6 cellular contexts compared by ENCODE assay signal in the genomic region with DNA sequence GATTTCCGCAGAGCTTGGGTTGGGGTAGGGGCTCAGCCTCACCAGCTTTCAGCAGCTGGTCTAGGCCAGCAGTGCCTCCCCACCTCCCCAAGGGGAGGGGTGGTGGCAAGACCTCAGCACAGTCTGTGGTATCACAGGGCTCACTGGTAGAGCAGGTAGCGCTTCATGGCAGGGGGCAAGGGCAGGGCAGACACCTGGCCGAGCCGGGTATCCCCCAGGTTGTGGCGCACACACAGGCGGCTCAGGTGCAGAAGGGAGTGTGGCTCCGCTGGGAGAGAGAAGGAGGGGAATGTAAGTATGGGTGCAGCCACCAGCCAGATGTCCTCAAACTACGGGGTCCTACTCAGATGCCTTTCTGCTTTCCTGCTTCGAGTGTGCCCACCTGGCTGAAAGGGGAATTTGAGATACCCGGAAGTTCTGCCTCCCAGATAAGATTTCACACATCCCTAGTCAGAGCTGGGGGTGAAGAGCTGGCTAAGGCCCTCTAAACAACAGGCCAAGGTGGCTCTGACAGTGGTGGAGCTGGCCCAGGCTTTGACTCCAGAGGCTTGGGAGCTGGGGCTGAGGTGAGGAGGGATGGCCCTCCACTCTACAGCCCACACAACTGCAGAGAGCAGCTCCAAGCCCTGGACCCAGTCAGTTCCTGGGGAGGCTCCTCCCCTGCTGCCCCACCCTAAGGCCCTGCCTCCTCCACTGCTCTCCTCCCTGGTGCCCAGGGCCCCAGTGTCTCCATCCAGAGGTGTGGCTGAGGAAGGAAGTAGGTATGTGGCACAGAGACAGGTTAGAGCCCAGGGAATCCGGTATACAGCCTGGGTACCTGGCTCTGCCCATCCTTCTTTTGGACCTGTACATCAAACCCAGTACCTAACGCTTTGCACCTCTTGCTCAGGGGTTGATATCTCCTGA. TPM values are rescaled to one million over a fixed set of nuclear protein-coding genes. Genes with fewer than 3 reads are reported as not detected.
DNase-seq lines count a peak whose midpoint lies in the region; ATAC-seq and TF ChIP-seq lines count a peak whose summit lies in the region.

No MANE protein-coding gene starts in this region.

- no peak for ATAC-seq in IMR-90 (ENCODE audit: low read depth)
- peak; percentile 16 for ATAC-seq in activated naive CD8-positive, alpha-beta T cell treated with anti-CD3 and anti-CD28 coated beads, Interleukin-2, amount 10 ng/mL, durations not matched to agents 7 days and 5 days (ENCODE audit: low read depth)

- H3K36me3 Mint-ChIP-seq in activated naive CD8-positive, alpha-beta T cell treated with anti-CD3 and anti-CD28 coated beads, Interleukin-2, amount 10 ng/mL, durations not matched to agents 7 days and 5 days = peaks cover 35% of the 10 kb centered on the region

- H3K27ac ChIP-seq in IMR-90 (ENCODE audit: insufficient read depth, low read length) (no peak overlapping the region), muscle layer of colon (ENCODE audit: low read depth, low read length) (peak overlapping the region; percentile 48)

- H3K56ac ChIP-seq in IMR-90 (ENCODE audit: extremely low read depth, insufficient read depth, low read length) = no peak overlapping the region

- TF ChIP-seq CTCF in AG10803 (conservative IDR thresholded peaks at IDR 0.05; ENCODE audit: low read length) (no peak), IMR-90 (conservative IDR thresholded peaks at IDR 0.05; ENCODE audit: low read depth, low read length) (no peak)

- peak overlapping the region; percentile 93 for H3K27ac Mint-ChIP-seq in activated naive CD8-positive, alpha-beta T cell treated with anti-CD3 and anti-CD28 coated beads, Interleukin-2, amount 10 ng/mL, durations not matched to agents 7 days and 5 days

- no TSS peak for BruUV-seq in IMR-90 (replicated peaks; lab: Mats Ljungman, UMichigan)

- CTCF ChIA-PET in IMR-90 (lab: Yijun Ruan, JAX) = interaction anchor here (1.4 to 3.0 kb wide), 3 partner anchors 10 to 20 kb away, joined by 5 to 17 read pairs (median 8); no protein-coding TSS in a partner anchor

- no peaks in the 10 kb centered on the region for H3K9me3 ChIP-seq in IMR-90 (ENCODE audit: control insufficient read depth, insufficient read depth, low read length)
- no peaks in the 10 kb centered on the region for H3K9me3 ChIP-seq in muscle layer of colon (ENCODE audit: low read length)

- H3K4me3 ChIP-seq in AG10803 (ENCODE audit: low read length) = peak overlapping the region; percentile 83
- H3K4me3 ChIP-seq in IMR-90 (ENCODE audit: insufficient read depth, low read depth, low read length) = no peak overlapping the region
- H3K4me3 ChIP-seq in muscle layer of colon (ENCODE audit: low read depth in 1 of 2, low read length in 2 of 2) = peak overlapping the region in 1 of 2 donors; percentile 98

- no peak overlapping the region for H2BK5ac ChIP-seq in IMR-90 (ENCODE audit: low read depth, low read length, poor library complexity, severe bottlenecking)

- H3K18ac ChIP-seq in IMR-90 (ENCODE audit: low read depth, low read length) = no peak overlapping the region

- WGBS in IMR-90 (ENCODE audit: extremely low coverage in 2 of 2, insufficient read length in 1 of 2), 2 experiments = 100% methylated on average over 1 of the region's 12 CpGs; no CpG with 5 or more reads in 1 of the 2 experiments

- intact Hi-C loops in IMR-90 (cut with micrococcal nuclease) = loop anchor here (5.0 kb wide), 1 partner anchor 241 kb away; no protein-coding TSS in a partner anchor

- no peak overlapping the region for H2BK120ac ChIP-seq in IMR-90 (ENCODE audit: low read depth, low read length)

- peaks cover 48% of the 10 kb centered on the region for H3K4me1 Mint-ChIP-seq in activated naive CD8-positive, alpha-beta T cell treated with anti-CD3 and anti-CD28 coated beads, Interleukin-2, amount 10 ng/mL, durations not matched to agents 7 days and 5 days

- no peak overlapping the region for H4K5ac ChIP-seq in IMR-90 (ENCODE audit: low read depth, low read length)

- H3K9ac ChIP-seq in IMR-90 (ENCODE audit: low read depth, low read length) (peak overlapping the region; percentile 19; the same call in 1 of the 2 replicates), muscle layer of colon (ENCODE audit: low read length) (peak overlapping the region; percentile 66)

- peak overlapping the region; percentile 11; the same call in 1 of the 2 replicates for H3K4ac ChIP-seq in IMR-90 (ENCODE audit: low read depth, low read length)

- H3K4me1 ChIP-seq in IMR-90 (ENCODE audit: control insufficient read depth, insufficient read depth, low read length) (peaks cover 19% of the 10 kb centered on the region), muscle layer of colon (ENCODE audit: insufficient read depth, low read length) (peaks cover 36% of the 10 kb centered on the region)

- H2AFZ ChIP-seq in IMR-90 (replicated peaks; ENCODE audit: low read length, poor library complexity) = peak overlapping the region; percentile 1

- DNase-seq in AG10803 (ENCODE audit: low read depth) (peak; percentile 24), IMR-90 (no peak), SHP77 treated with DMSO at 0.1 percent for 48 hours (lab: John Stamatoyannopoulos, UW) (no peak), retina (no peak)
- peak; percentile 56 for DNase-seq in activated naive CD8-positive, alpha-beta T cell treated with anti-CD3 and anti-CD28 coated beads, Interleukin-2, amount 10 ng/mL, durations not matched to agents 7 days and 5 days

- H3K79me1 ChIP-seq in IMR-90 (ENCODE audit: low read depth in 1 of 2, low read length in 2 of 2) = peaks cover 32 to 69% of the 10 kb centered on the region in 2 experiments

- no peaks in the 10 kb centered on the region for H3K27me3 Mint-ChIP-seq in activated naive CD8-positive, alpha-beta T cell treated with anti-CD3 and anti-CD28 coated beads, Interleukin-2, amount 10 ng/mL, durations not matched to agents 7 days and 5 days

- TF ChIP-seq RAD21 in IMR-90 (IDR thresholded peaks at IDR 0.05; ENCODE audit: low read length) = no peak

- in situ Hi-C loops in IMR-90 (cut with MboI; ENCODE audit: low sequenced_read_pairs) = no loop called here

- H3K27me3 ChIP-seq in IMR-90 (ENCODE audit: control insufficient read depth, insufficient read depth, low read length) (no peaks in the 10 kb centered on the region), muscle layer of colon (ENCODE audit: control insufficient read depth in 1 of 2, insufficient read depth in 2 of 2, low read length in 2 of 2) (no peaks in the 10 kb centered on the region)

- no peaks in the 10 kb centered on the region for H3K9me3 Mint-ChIP-seq in activated naive CD8-positive, alpha-beta T cell treated with anti-CD3 and anti-CD28 coated beads, Interleukin-2, amount 10 ng/mL, durations not matched to agents 7 days and 5 days

- H3K14ac ChIP-seq in IMR-90 (replicated peaks; ENCODE audit: low read depth, low read length) = peak overlapping the region; percentile 38; the same call in 1 of the 2 replicates

- peak overlapping the region; percentile 88 for H3K4me2 ChIP-seq in IMR-90 (ENCODE audit: low read depth, low read length)

- peak overlapping the region; percentile 94 for H3K4me3 Mint-ChIP-seq in activated naive CD8-positive, alpha-beta T cell treated with anti-CD3 and anti-CD28 coated beads, Interleukin-2, amount 10 ng/mL, durations not matched to agents 7 days and 5 days

- peak overlapping the region; percentile 81 for H2AK9ac ChIP-seq in IMR-90 (replicated peaks; ENCODE audit: low read depth, low read length, poor library complexity)

- dilution Hi-C loops in IMR-90 (cut with HindIII; ENCODE audit: low sequenced_read_pairs, unreplicated experiment) = no loop called here

- H4K91ac ChIP-seq in IMR-90 (ENCODE audit: insufficient read depth, low read depth, low read length) = no peak overlapping the region

- H2BK15ac ChIP-seq in IMR-90 (ENCODE audit: low read depth, low read length) = no peak overlapping the region

- H4K20me1 ChIP-seq in IMR-90 (ENCODE audit: insufficient read depth, low read length) = peaks cover 51% of the 10 kb centered on the region

- 0 out of 4 replicates have a peak overlapping the region, but pooled peaks have one; percentile 0 to 30 for H4K8ac ChIP-seq in IMR-90 (ENCODE audit: low read depth in 2 of 2, low read length in 2 of 2)

- H3K36me3 ChIP-seq in IMR-90 (ENCODE audit: control insufficient read depth, insufficient read depth, low read length) (peaks cover 34% of the 10 kb centered on the region), muscle layer of colon (ENCODE audit: insufficient read depth, low read length) (peaks cover 24% of the 10 kb centered on the region)

- peak overlapping the region; percentile 3; the same call in 1 of the 2 replicates for H2AK5ac ChIP-seq in IMR-90 (ENCODE audit: low read depth, low read length)

- 0 out of 2 replicates have a peak, but pooled peaks cover 3% of the 10 kb centered on the region for H3K9me1 ChIP-seq in IMR-90 (ENCODE audit: insufficient read depth, low read length)

- no peak overlapping the region for H2BK20ac ChIP-seq in IMR-90 (ENCODE audit: low read depth, low read length)

- peak overlapping the region; percentile 33 for H3K23ac ChIP-seq in IMR-90 (ENCODE audit: low read depth, low read length)

- 0 out of 2 replicates have a peak, but pooled peaks have one; percentile 0 for TF ChIP-seq POLR2A in IMR-90 (IDR thresholded peaks at IDR 0.05; ENCODE audit: low read depth, low read length)

- POLR2A ChIA-PET in IMR-90 (lab: Charles Lee; ENCODE audit: unreplicated experiment) = interaction anchor here (1.9 kb wide), 1 partner anchor 20 kb away, joined by 12 read pairs; no protein-coding TSS in a partner anchor
- POLR2A ChIA-PET in activated naive CD8-positive, alpha-beta T cell treated with anti-CD3 and anti-CD28 coated beads, Interleukin-2, amount 10 ng/mL, durations not matched to agents 7 days and 5 days (lab: Charles Lee) = interaction anchor here (0.6 to 4.7 kb wide), 11 partner anchors 11 to 237 kb away, joined by 3 to 78 read pairs (median 17); partner anchors contain the start of genes C12orf57, CDCA3, ENO2 and LPCAT3

RNA-seq across cellular contexts. Expression of gene SPSB2, which starts 1.8 kb away (rescaled TPM):
- total RNA-seq in IMR-90 (2012; rRNA removed) = 1.1 and 1.3 TPM in 2 replicates
- polyA plus RNA-seq in IMR-90 (2012; rRNA removed) = 4.1 and 4.3 TPM in 2 replicates
- 3.5 and 5.0 TPM in 2 replicates for polyA plus RNA-seq in IMR-90 (2012; cell fraction: cytosol; rRNA removed)
- 3.4 and 6.9 TPM in 2 replicates for polyA plus RNA-seq in IMR-90 (2012; cell fraction: nucleus; rRNA removed; ENCODE audit: low replicate concordance)
- total RNA-seq in activated naive CD8-positive, alpha-beta T cell treated with anti-CD3 and anti-CD28 coated beads, Interleukin-2, amount 10 ng/mL, durations not matched to agents 7 days and 5 days = 10 to 100 TPM; 16.4 to 17.0 TPM

RNA-seq across cellular contexts. Expression of gene TPI1, which starts 4.0 kb away (rescaled TPM):
- total RNA-seq in IMR-90 (2012; rRNA removed) = 1,842 and 2,176 TPM in 2 replicates
- 1,995 and 2,214 TPM in 2 replicates for polyA plus RNA-seq in IMR-90 (2012; rRNA removed)
- 1,900 and 1,916 TPM in 2 replicates for polyA plus RNA-seq in IMR-90 (2012; cell fraction: cytosol; rRNA removed)
- 853 and 906 TPM in 2 replicates for polyA plus RNA-seq in IMR-90 (2012; cell fraction: nucleus; rRNA removed; ENCODE audit: low replicate concordance)
- total RNA-seq in activated naive CD8-positive, alpha-beta T cell treated with anti-CD3 and anti-CD28 coated beads, Interleukin-2, amount 10 ng/mL, durations not matched to agents 7 days and 5 days = 1,000 to 10,000 TPM; 1,129 to 1,200 TPM

RNA-seq across cellular contexts. Expression of gene USP5, which starts 19.4 kb away (rescaled TPM):
- total RNA-seq in IMR-90 (2012; rRNA removed) = 119 and 125 TPM in 2 replicates
- 67.7 and 69.7 TPM in 2 replicates for polyA plus RNA-seq in IMR-90 (2012; rRNA removed)
- 55.4 and 73.2 TPM in 2 replicates for polyA plus RNA-seq in IMR-90 (2012; cell fraction: cytosol; rRNA removed)
- polyA plus RNA-seq in IMR-90 (2012; cell fraction: nucleus; rRNA removed; ENCODE audit: low replicate concordance) = 85.6 and 170 TPM in 2 replicates
- total RNA-seq in activated naive CD8-positive, alpha-beta T cell treated with anti-CD3 and anti-CD28 coated beads, Interleukin-2, amount 10 ng/mL, durations not matched to agents 7 days and 5 days = 10 to 100 TPM; 84.8 to 95.4 TPM

RNA-seq across cellular contexts. Expression of gene CDCA3, which starts 20.2 kb away (rescaled TPM):
- 23.5 and 30.3 TPM in 2 replicates for total RNA-seq in IMR-90 (2012; rRNA removed)
- polyA plus RNA-seq in IMR-90 (2012; rRNA removed) = 61.0 and 67.5 TPM in 2 replicates
- polyA plus RNA-seq in IMR-90 (2012; cell fraction: cytosol; rRNA removed) = 15.5 and 31.8 TPM in 2 replicates
- 41.3 and 52.2 TPM in 2 replicates for polyA plus RNA-seq in IMR-90 (2012; cell fraction: nucleus; rRNA removed; ENCODE audit: low replicate concordance)
- 10 to 100 TPM; 76.7 to 85.2 TPM for total RNA-seq in activated naive CD8-positive, alpha-beta T cell treated with anti-CD3 and anti-CD28 coated beads, Interleukin-2, amount 10 ng/mL, durations not matched to agents 7 days and 5 days

RNA-seq across cellular contexts. Expression of gene GNB3, which starts 30.6 kb away (rescaled TPM):
- total RNA-seq in IMR-90 (2012; rRNA removed) = 0.56 and 0.72 TPM in 2 replicates
- polyA plus RNA-seq in IMR-90 (2012; rRNA removed) = 20.5 and 20.7 TPM in 2 replicates
- 6.0 and 6.9 TPM in 2 replicates for polyA plus RNA-seq in IMR-90 (2012; cell fraction: cytosol; rRNA removed)
- polyA plus RNA-seq in IMR-90 (2012; cell fraction: nucleus; rRNA removed; ENCODE audit: low replicate concordance) = 166 and 303 TPM in 2 replicates
- total RNA-seq in activated naive CD8-positive, alpha-beta T cell treated with anti-CD3 and anti-CD28 coated beads, Interleukin-2, amount 10 ng/mL, durations not matched to agents 7 days and 5 days = 1 to 10 TPM; 2.6 to 3.1 TPM

Comparison
In these comparisons a context has a peak if more than half of its experiments do, and no peak if none do; other contexts are left out.
1. DNase-seq: peak in AG10803 (single experiment) and activated naive CD8-positive, alpha-beta T cell treated with anti-CD3 and anti-CD28 coated beads, Interleukin-2, amount 10 ng/mL, durations not matched to agents 7 days and 5 days (single experiment); none in IMR-90 (single experiment), SHP77 treated with DMSO at 0.1 percent for 48 hours (single experiment) and retina (single experiment).